ENCODE assay signal across 19 cellular contexts in the genomic region with DNA sequence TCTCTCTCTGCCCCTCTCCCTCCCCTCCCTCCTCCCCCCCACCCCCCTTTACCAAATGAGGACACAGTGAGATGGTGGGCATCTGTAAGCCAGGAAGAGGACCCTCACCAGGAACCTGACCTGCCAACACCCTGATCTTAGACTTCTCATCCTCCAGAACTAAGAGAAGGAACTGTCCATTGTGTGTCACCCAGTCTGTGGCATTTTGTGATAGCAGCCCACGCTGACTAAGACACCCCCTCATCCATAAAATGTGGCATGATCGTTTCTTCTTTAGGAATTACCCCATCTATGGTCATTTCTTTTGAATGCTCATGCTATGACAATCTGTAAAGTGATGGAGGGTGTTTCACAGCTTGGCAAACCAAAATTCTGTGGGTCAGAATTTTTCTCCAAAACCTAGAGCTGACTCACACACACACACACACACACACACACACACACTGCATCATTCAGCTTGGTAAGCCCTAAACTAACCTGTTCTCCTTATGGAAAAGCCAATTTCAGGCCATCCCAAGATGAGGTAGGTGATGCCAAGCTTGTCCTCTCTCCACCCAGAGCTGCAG. TPM values are rescaled to one million over a fixed set of nuclear protein-coding genes. Genes with fewer than 3 reads are reported as not detected.
DNase-seq lines count a peak whose midpoint lies in the region; ATAC-seq and TF ChIP-seq lines count a peak whose summit lies in the region.
"Had no signal": no experiment of that assay in that cellular context is flagged by ENCODE, and none has a peak within 500 bp of the region (broad histone marks: within the 10 kb centered on the region; RNA-seq: fewer than 3 reads in every experiment).

No MANE protein-coding gene starts in this region.

- peaks cover 4% of the 10 kb centered on the region for H3K27me3 Mint-ChIP-seq in activated CD8-positive, alpha-beta T cell treated with anti-CD3 and anti-CD28 coated beads, Interleukin-2, amount 10 ng/mL, durations not matched to agents 7 days and 5 days (ENCODE audit: low read depth)
- peaks cover 2% of the 10 kb centered on the region for H3K27me3 Mint-ChIP-seq in activated CD8-positive, alpha-beta T cell treated with anti-CD3 and anti-CD28 coated beads for 36 hours
- H3K27me3 Mint-ChIP-seq in activated T-helper 1 cell treated with anti-CD3 and anti-CD28 coated beads, Interleukin-12 subunit alpha, Interleukin-12 subunit beta, Interleukin-2, Interleukin-4 antibody, amounts not matched to agents 30 ng/mL and 10 ng/mL and 1 ng/mL, durations not matched to agents 14 hours and 24 hours and 36 hours (ENCODE audit: insufficient read depth) = no peaks in the 10 kb centered on the region
- H3K27me3 Mint-ChIP-seq in neural crest cell (ENCODE audit: low read depth) (no peaks in the 10 kb centered on the region), mesothelial cell of epicardium (ENCODE audit: low read depth) (no peaks in the 10 kb centered on the region)

- peaks cover 8% of the 10 kb centered on the region; the same call in 1 of the 2 replicates for H3F3A ChIP-seq in GM23248 (ENCODE audit: insufficient read depth)

- TF ChIP-seq CTCF in activated CD8-positive, alpha-beta T cell treated with anti-CD3 and anti-CD28 coated beads for 36 hours (IDR thresholded peaks at IDR 0.05) = no peak
- TF ChIP-seq CTCF in neural crest cell (conservative IDR thresholded peaks at IDR 0.05) (no peak), mesothelial cell of epicardium (IDR thresholded peaks at IDR 0.05; ENCODE audit: unreplicated experiment) (no peak)

- no peaks in the 10 kb centered on the region for H3K79me2 ChIP-seq in GM23248 (ENCODE audit: insufficient read depth)

- no peaks in the 10 kb centered on the region for H3K36me3 Mint-ChIP-seq in activated CD8-positive, alpha-beta T cell treated with anti-CD3 and anti-CD28 coated beads, Interleukin-2, amount 10 ng/mL, durations not matched to agents 7 days and 5 days (ENCODE audit: low read depth)
- no peaks in the 10 kb centered on the region for H3K36me3 Mint-ChIP-seq in activated CD8-positive, alpha-beta T cell treated with anti-CD3 and anti-CD28 coated beads for 36 hours (ENCODE audit: low read depth)
- no peaks in the 10 kb centered on the region for H3K36me3 Mint-ChIP-seq in activated T-helper 1 cell treated with anti-CD3 and anti-CD28 coated beads, Interleukin-12 subunit alpha, Interleukin-12 subunit beta, Interleukin-2, Interleukin-4 antibody, amounts not matched to agents 30 ng/mL and 10 ng/mL and 1 ng/mL, durations not matched to agents 14 hours and 24 hours and 36 hours (ENCODE audit: low read depth)
- H3K36me3 Mint-ChIP-seq in neural crest cell (ENCODE audit: low read depth) = no peaks in the 10 kb centered on the region
- H3K36me3 Mint-ChIP-seq in mesothelial cell of epicardium = no peaks in the 10 kb centered on the region
- H3K36me3 Mint-ChIP-seq: CD4-positive, alpha-beta memory T cell had no signal

- H3K9me3 ChIP-seq in GM23248 (ENCODE audit: low read depth) = no peaks in the 10 kb centered on the region
- H3K9me3 ChIP-seq: A549 had no signal

- ATAC-seq in activated CD8-positive, alpha-beta T cell treated with anti-CD3 and anti-CD28 coated beads, Interleukin-2, amount 10 ng/mL, durations not matched to agents 7 days and 5 days = no peak
- ATAC-seq in activated CD8-positive, alpha-beta T cell treated with anti-CD3 and anti-CD28 coated beads for 36 hours = no peak
- ATAC-seq: A549 had no signal

- POLR2A ChIA-PET in activated CD8-positive, alpha-beta T cell treated with anti-CD3 and anti-CD28 coated beads, Interleukin-2, amount 10 ng/mL, durations not matched to agents 7 days and 5 days (lab: Charles Lee) = interaction anchor here (0.6 kb wide), 1 partner anchor 22 kb away, joined by 5 read pairs; no protein-coding TSS in a partner anchor
- POLR2A ChIA-PET in activated CD8-positive, alpha-beta T cell treated with anti-CD3 and anti-CD28 coated beads for 36 hours (lab: Charles Lee) = interaction anchor here (1.5 kb wide), 1 partner anchor 25 kb away, joined by 4 read pairs; no protein-coding TSS in a partner anchor

- H3K27ac Mint-ChIP-seq in activated CD8-positive, alpha-beta T cell treated with anti-CD3 and anti-CD28 coated beads, Interleukin-2, amount 10 ng/mL, durations not matched to agents 7 days and 5 days = peak overlapping the region; percentile 60
- no peak overlapping the region for H3K27ac Mint-ChIP-seq in activated CD8-positive, alpha-beta T cell treated with anti-CD3 and anti-CD28 coated beads for 36 hours
- H3K27ac Mint-ChIP-seq in activated T-helper 1 cell treated with anti-CD3 and anti-CD28 coated beads, Interleukin-12 subunit alpha, Interleukin-12 subunit beta, Interleukin-2, Interleukin-4 antibody, amounts not matched to agents 30 ng/mL and 10 ng/mL and 1 ng/mL, durations not matched to agents 14 hours and 24 hours and 36 hours = peak overlapping the region; percentile 13
- H3K27ac Mint-ChIP-seq in neural crest cell (ENCODE audit: unreplicated experiment) (peak overlapping the region; percentile 37), mesothelial cell of epicardium (no peak overlapping the region)

- H3K4me3 ChIP-seq in GM23248 = no peak overlapping the region
- H3K4me3 ChIP-seq: A549, BLaER1 had no signal

- intact Hi-C loops in activated CD8-positive, alpha-beta T cell treated with anti-CD3 and anti-CD28 coated beads for 36 hours (cut with micrococcal nuclease) = no loop called here
- intact Hi-C loops in activated T-helper 1 cell treated with anti-CD3 and anti-CD28 coated beads, Interleukin-12 subunit alpha, Interleukin-12 subunit beta, Interleukin-2, Interleukin-4 antibody, amounts not matched to agents 30 ng/mL and 10 ng/mL and 1 ng/mL, durations not matched to agents 14 hours and 24 hours and 36 hours (cut with micrococcal nuclease) = no loop called here

- H3K9ac ChIP-seq in GM23248 = no peak overlapping the region
- H3K9ac ChIP-seq: BLaER1 had no signal

- no peak overlapping the region for H3K4me3 Mint-ChIP-seq in activated CD8-positive, alpha-beta T cell treated with anti-CD3 and anti-CD28 coated beads, Interleukin-2, amount 10 ng/mL, durations not matched to agents 7 days and 5 days
- H3K4me3 Mint-ChIP-seq in activated CD8-positive, alpha-beta T cell treated with anti-CD3 and anti-CD28 coated beads for 36 hours = no peak overlapping the region
- no peak overlapping the region for H3K4me3 Mint-ChIP-seq in activated T-helper 1 cell treated with anti-CD3 and anti-CD28 coated beads, Interleukin-12 subunit alpha, Interleukin-12 subunit beta, Interleukin-2, Interleukin-4 antibody, amounts not matched to agents 30 ng/mL and 10 ng/mL and 1 ng/mL, durations not matched to agents 14 hours and 24 hours and 36 hours
- H3K4me3 Mint-ChIP-seq in neural crest cell = no peak overlapping the region
- no peak overlapping the region for H3K4me3 Mint-ChIP-seq in mesothelial cell of epicardium
- H3K4me3 Mint-ChIP-seq: CD4-positive, alpha-beta memory T cell had no signal

- peaks cover 4% of the 10 kb centered on the region for H3K9me3 Mint-ChIP-seq in activated CD8-positive, alpha-beta T cell treated with anti-CD3 and anti-CD28 coated beads, Interleukin-2, amount 10 ng/mL, durations not matched to agents 7 days and 5 days (ENCODE audit: insufficient read depth)
- H3K9me3 Mint-ChIP-seq in activated CD8-positive, alpha-beta T cell treated with anti-CD3 and anti-CD28 coated beads for 36 hours = no peaks in the 10 kb centered on the region
- no peaks in the 10 kb centered on the region for H3K9me3 Mint-ChIP-seq in activated T-helper 1 cell treated with anti-CD3 and anti-CD28 coated beads, Interleukin-12 subunit alpha, Interleukin-12 subunit beta, Interleukin-2, Interleukin-4 antibody, amounts not matched to agents 30 ng/mL and 10 ng/mL and 1 ng/mL, durations not matched to agents 14 hours and 24 hours and 36 hours
- H3K9me3 Mint-ChIP-seq in neural crest cell = peaks cover 12% of the 10 kb centered on the region
- peaks cover 20% of the 10 kb centered on the region for H3K9me3 Mint-ChIP-seq in mesothelial cell of epicardium

- in situ Hi-C loops in GM23248 (cut with MboI) = no loop called here

- DNase-seq in activated CD8-positive, alpha-beta T cell treated with anti-CD3 and anti-CD28 coated beads, Interleukin-2, amount 10 ng/mL, durations not matched to agents 7 days and 5 days = no peak
- no peak for DNase-seq in activated CD8-positive, alpha-beta T cell treated with anti-CD3 and anti-CD28 coated beads for 36 hours
- DNase-seq in GM23248 = peak; percentile 49
- no peak for DNase-seq in activated T-helper 1 cell treated with anti-CD3 and anti-CD28 coated beads, Interleukin-12 subunit alpha, Interleukin-12 subunit beta, Interleukin-2, Interleukin-4 antibody, amounts not matched to agents 30 ng/mL and 10 ng/mL and 1 ng/mL, durations not matched to agents 14 hours and 24 hours and 36 hours (ENCODE audit: low spot score)
- DNase-seq in neural crest cell (ENCODE audit: low read depth, low spot score) = no peak
- DNase-seq in cerebellar nuclear complex (lab: John Stamatoyannopoulos, UW) = no peak
- no peak for DNase-seq in mesothelial cell of epicardium (ENCODE audit: low spot score in 2 of 2, unreplicated experiment in 2 of 2)
- DNase-seq: CD4-positive, alpha-beta memory T cell; DMS53; H7; NCI-H1417 treated with DMSO at 0.1 percent for 48 hours; NCI-H187 treated with DMSO at 0.1 percent for 48 hours; NCI-H226; NCI-H524; NCI-H82; RPMI8226; SHP77 treated with DMSO at 0.1 percent for 48 hours had no signal

- CTCF ChIA-PET in activated CD8-positive, alpha-beta T cell treated with anti-CD3 and anti-CD28 coated beads, Interleukin-2, amount 10 ng/mL, durations not matched to agents 7 days and 5 days (lab: Charles Lee) = interaction anchor here (1.3 to 1.4 kb wide), 2 partner anchors 42 to 765 kb away, joined by 3 read pairs; no protein-coding TSS in a partner anchor
- CTCF ChIA-PET in activated CD8-positive, alpha-beta T cell treated with anti-CD3 and anti-CD28 coated beads for 36 hours (lab: Charles Lee) = interaction anchor here (1.1 to 1.6 kb wide), 2 partner anchors 9 to 39 kb away, joined by 3 read pairs; no protein-coding TSS in a partner anchor

- H3K36me3 ChIP-seq in GM23248 (ENCODE audit: low read depth) = no peaks in the 10 kb centered on the region
- H3K36me3 ChIP-seq: BLaER1 had no signal

- WGBS in GM23248 (ENCODE audit: low coverage in 1 of 2, low lambda C conversion rate in 2 of 2, missing lambda C conversion rate in 2 of 2), 2 experiments = 43 to 45% methylated on average over 2 of the region's 2 CpGs

- no peak overlapping the region for H3K4me2 ChIP-seq in GM23248 (ENCODE audit: unreplicated experiment)
- H3K4me2 ChIP-seq: A549, BLaER1 had no signal

- H2AFZ ChIP-seq in GM23248 = no peak overlapping the region

- peaks cover 17% of the 10 kb centered on the region for H3K4me1 Mint-ChIP-seq in activated CD8-positive, alpha-beta T cell treated with anti-CD3 and anti-CD28 coated beads, Interleukin-2, amount 10 ng/mL, durations not matched to agents 7 days and 5 days (ENCODE audit: low read depth)
- peaks cover 5% of the 10 kb centered on the region for H3K4me1 Mint-ChIP-seq in activated CD8-positive, alpha-beta T cell treated with anti-CD3 and anti-CD28 coated beads for 36 hours (ENCODE audit: low read depth)
- H3K4me1 Mint-ChIP-seq in activated T-helper 1 cell treated with anti-CD3 and anti-CD28 coated beads, Interleukin-12 subunit alpha, Interleukin-12 subunit beta, Interleukin-2, Interleukin-4 antibody, amounts not matched to agents 30 ng/mL and 10 ng/mL and 1 ng/mL, durations not matched to agents 14 hours and 24 hours and 36 hours (ENCODE audit: low read depth) = peaks cover 17% of the 10 kb centered on the region
- peaks cover 3% of the 10 kb centered on the region for H3K4me1 Mint-ChIP-seq in neural crest cell
- H3K4me1 Mint-ChIP-seq in mesothelial cell of epicardium = peaks cover 15% of the 10 kb centered on the region

- H3K27me3 ChIP-seq in GM23248 (replicated peaks; ENCODE audit: insufficient read depth) = no peaks in the 10 kb centered on the region
- H3K27me3 ChIP-seq: BLaER1 had no signal

- H4K20me1 ChIP-seq in GM23248 (ENCODE audit: insufficient read depth) = no peaks in the 10 kb centered on the region
- H4K20me1 ChIP-seq: BLaER1 had no signal

- H3K27ac ChIP-seq in GM23248 = no peak overlapping the region
- H3K27ac ChIP-seq: A549, BLaER1 had no signal

- no peaks in the 10 kb centered on the region for H3K9me2 ChIP-seq in GM23248 (ENCODE audit: insufficient read depth)

- H3K4me1 ChIP-seq in GM23248 (ENCODE audit: insufficient read depth) = peaks cover 5% of the 10 kb centered on the region
- H3K4me1 ChIP-seq: A549 had no signal

RNA-seq across cellular contexts. Expression of gene NRP2, which starts 45.2 kb away (rescaled TPM):
- total RNA-seq in activated CD8-positive, alpha-beta T cell treated with anti-CD3 and anti-CD28 coated beads, Interleukin-2, amount 10 ng/mL, durations not matched to agents 7 days and 5 days = 1 to 10 TPM; 4.0 to 4.2 TPM
- 1 to 10 TPM in 1 of 2 experiments, under 1 TPM in 1; 0.63 to 1.6 TPM for total RNA-seq in activated CD8-positive, alpha-beta T cell treated with anti-CD3 and anti-CD28 coated beads for 36 hours
- total RNA-seq in GM23248 (2014; rRNA removed; shearing (Covaris generic)) = 9.0 and 36.7 TPM in 2 replicates
- polyA plus RNA-seq in GM23248 (2016; fragmentation: Nextera tagmentation; extraction: Ambion mirVana) = 5.6 and 6.9 TPM in 2 replicates
- total RNA-seq in activated T-helper 1 cell treated with anti-CD3 and anti-CD28 coated beads, Interleukin-12 subunit alpha, Interleukin-12 subunit beta, Interleukin-2, Interleukin-4 antibody, amounts not matched to agents 30 ng/mL and 10 ng/mL and 1 ng/mL, durations not matched to agents 14 hours and 24 hours and 36 hours = 56.9 and 64.0 TPM in 2 replicates
- 90.3 and 93.5 TPM in 2 replicates for total RNA-seq in neural crest cell
- total RNA-seq in mesothelial cell of epicardium = 82.2 to 89.5 TPM (median 83.6 TPM) in 3 replicates
- polyA plus RNA-seq: CD4-positive, alpha-beta memory T cell had no signal

Comparison
In these comparisons a context has a peak if more than half of its experiments do, and no peak if none do; other contexts are left out.
1. H3K27ac Mint-ChIP-seq: peak in activated CD8-positive, alpha-beta T cell treated with anti-CD3 and anti-CD28 coated beads, Interleukin-2, amount 10 ng/mL, durations not matched to agents 7 days and 5 days (single experiment), activated T-helper 1 cell treated with anti-CD3 and anti-CD28 coated beads, Interleukin-12 subunit alpha, Interleukin-12 subunit beta, Interleukin-2, Interleukin-4 antibody, amounts not matched to agents 30 ng/mL and 10 ng/mL and 1 ng/mL, durations not matched to agents 14 hours and 24 hours and 36 hours (single experiment) and neural crest cell (single experiment); none in activated CD8-positive, alpha-beta T cell treated with anti-CD3 and anti-CD28 coated beads for 36 hours (single experiment) and mesothelial cell of epicardium (single experiment).